Comparison of ENCODE assay signal across 11 cellular contexts in genomic region chr11:59263225-59263894, GRCh38. TPM values are rescaled to one million over a fixed set of nuclear protein-coding genes. Genes with fewer than 3 reads are reported as not detected.
A peak's percentile ranks its signal among the peaks of the same experiment; 100 is the strongest.
DNase-seq lines count a peak whose midpoint lies in the region; ATAC-seq, FAIRE-seq and TF ChIP-seq lines count a peak whose summit lies in the region.
"Had no signal": no experiment of that assay in that cellular context is flagged by ENCODE, and none has a peak within 500 bp of the region (broad histone marks: within the 10 kb centered on the region; RNA-seq: fewer than 3 reads in every experiment).

No MANE protein-coding gene starts in this region.

- DNase-seq in DMS153 (lab: John Stamatoyannopoulos, UW) (peak; percentile 37), H7 (peak; percentile 73), left lobe of liver (ENCODE audit: low spot score) (no peak), ureter (ENCODE audit: low spot score) (no peak), glutamatergic neuron (no peak), RCC 7860 (ENCODE audit: low spot score) (no peak)

- no peaks in the 10 kb centered on the region for H3K36me3 ChIP-seq in H7 (replicated peaks; ENCODE audit: control insufficient read depth, insufficient read depth, low read length)
- H3K36me3 ChIP-seq in SU-DHL-6 (ENCODE audit: low read length): peaks cover 7% of the 10 kb centered on the region; the same call in 1 of the 2 replicates

- H3F3A ChIP-seq in SU-DHL-6 (ENCODE audit: insufficient read depth): peaks cover 43% of the 10 kb centered on the region

- H4K20me1 ChIP-seq in SU-DHL-6 (ENCODE audit: low read depth, low read length): no peaks in the 10 kb centered on the region

- H3K4me3 Mint-ChIP-seq in glutamatergic neuron (ENCODE audit: unreplicated experiment): no peak overlapping the region

- no peaks in the 10 kb centered on the region for H3K36me3 Mint-ChIP-seq in glutamatergic neuron (ENCODE audit: unreplicated experiment)

- H3K27me3 ChIP-seq in H7 (ENCODE audit: control insufficient read depth, insufficient read depth, low read length): no peaks in the 10 kb centered on the region
- no peaks in the 10 kb centered on the region for H3K27me3 ChIP-seq in SU-DHL-6 (ENCODE audit: low read length)

- no peaks in the 10 kb centered on the region for H3K27me3 Mint-ChIP-seq in glutamatergic neuron (ENCODE audit: unreplicated experiment)

- ATAC-seq in left lobe of liver (peak; percentile 87), GM21423 (IDR thresholded peaks at IDR 0.05; ENCODE audit: unreplicated experiment) (no peak)

- H3K9ac ChIP-seq in SU-DHL-6 (ENCODE audit: low read length): peak overlapping the region; percentile 58

- H3K27ac ChIP-seq in SU-DHL-6 (ENCODE audit: low read depth, low read length): peak overlapping the region; percentile 99

- H3K4me1 Mint-ChIP-seq in glutamatergic neuron (ENCODE audit: low read depth, unreplicated experiment): no peaks in the 10 kb centered on the region

- H3K9me3 Mint-ChIP-seq in glutamatergic neuron (ENCODE audit: unreplicated experiment): peaks cover 3% of the 10 kb centered on the region

- no peak for FAIRE-seq in RCC 7860 (lab: Jason Lieb, UNC)
- FAIRE-seq: astrocyte had no signal

- H3K27ac Mint-ChIP-seq in glutamatergic neuron (ENCODE audit: unreplicated experiment): no peak overlapping the region

- H3K9me3 ChIP-seq in SU-DHL-6 (ENCODE audit: insufficient read depth, low read length): no peaks in the 10 kb centered on the region

- no peak overlapping the region for H2AFZ ChIP-seq in SU-DHL-6 (ENCODE audit: low read depth, low read length, severe bottlenecking)

- H3K79me2 ChIP-seq in SU-DHL-6 (ENCODE audit: insufficient read depth, low read length): no peaks in the 10 kb centered on the region

- H3K9me2 ChIP-seq in SU-DHL-6 (replicated peaks; ENCODE audit: insufficient read depth, low read length): no peaks in the 10 kb centered on the region

- H3K4me3 ChIP-seq in H7 (ENCODE audit: insufficient read depth, low read depth, low read length): no peak overlapping the region
- H3K4me3 ChIP-seq in SU-DHL-6 (ENCODE audit: insufficient read depth, low read length, poor library complexity, severe bottlenecking): no peak overlapping the region

- TF ChIP-seq CTCF in SU-DHL-6 (IDR thresholded peaks at IDR 0.05; ENCODE audit: insufficient read depth, low read length, poor library complexity, severe bottlenecking) (peak; percentile 64), glutamatergic neuron (IDR thresholded peaks at IDR 0.05; ENCODE audit: partially characterized antibody, unreplicated experiment) (no peak)

- H3K4me2 ChIP-seq in SU-DHL-6 (ENCODE audit: low read depth, low read length, poor library complexity, severe bottlenecking): no peak overlapping the region

RNA-seq across cellular contexts. Expression of gene MPEG1, which starts 50.6 kb away (rescaled TPM):
- total RNA-seq in H7 (2014; rRNA removed; shearing (Covaris generic)): not detected in 2 replicates
- total RNA-seq in left lobe of liver (5.7 TPM), ureter (9.4 TPM), glutamatergic neuron (ENCODE audit: unreplicated experiment) (not detected)
- total RNA-seq: astrocyte, LHCN-M2, pulmonary artery endothelial cell had no signal

Comparison
In these comparisons a context has a peak if more than half of its experiments do, and no peak if none do; other contexts are left out.
1. DNase-seq: peak in DMS153 (single experiment) and H7 (single experiment); none in left lobe of liver (single experiment), ureter (single experiment), glutamatergic neuron (single experiment) and RCC 7860 (single experiment).